1 cellular context compared by ENCODE assay signal in genomic region chr5:171797563-171797962, GRCh38.
TF ChIP-seq lines count a peak whose summit lies in the region.

No MANE protein-coding gene starts in this region.

TF ChIP-seq in GM23338, 12 proteins besides CTCF, POLR2A, EP300 and RAD21 (continued from another document):
- TF ChIP-seq ZNF462 (CRISPR knock-in tag; IDR thresholded peaks at IDR 0.05), result no peak
- TF ChIP-seq NANOG (IDR thresholded peaks at IDR 0.05; ENCODE audit: borderline replicate concordance), result no peak
